31 cellular contexts compared by ENCODE assay signal in genomic region chr17:4672726-4673125, GRCh38. TPM values are rescaled to one million over a fixed set of nuclear protein-coding genes. Genes with fewer than 3 reads are reported as not detected.
"Had no signal": no experiment of that assay in that cellular context is flagged by ENCODE, and none has a peak within 500 bp of the region (broad histone marks: within the 10 kb centered on the region; RNA-seq: fewer than 3 reads in every experiment).

No MANE protein-coding gene starts in this region.

- H3K4me2 ChIP-seq: KMS-11 had no signal

- DNase-seq: activated CD4-positive, alpha-beta T cell treated with anti-CD3 and anti-CD28 coated beads for 1 hour; activated CD4-positive, alpha-beta T cell treated with anti-CD3 and anti-CD28 coated beads, Interleukin-2, amount 10 ng/mL, durations not matched to agents 7 days and 5 days; activated CD4-positive, alpha-beta T cell treated with anti-CD3 and anti-CD28 coated beads, Interleukin-2, amount 50 U/mL, for 48 hours; activated CD4-positive, CD25-positive, alpha-beta regulatory T cell; activated CD8-positive, alpha-beta T cell treated with anti-CD3 and anti-CD28 coated beads, Interleukin-2, amount 10 ng/mL, durations not matched to agents 7 days and 5 days; activated effector memory CD4-positive, alpha-beta T cell treated with Interleukin-2 at 50 U/mL for 16 hours; activated naive CD4-positive, alpha-beta T cell treated with anti-CD3 and anti-CD28 coated beads, Interleukin-2, amount 50 U/mL, for 16 hours; activated naive CD8-positive, alpha-beta T cell treated with anti-CD3 and anti-CD28 coated beads, Interleukin-2, amount 10 ng/mL, durations not matched to agents 7 days and 5 days; activated T-cell treated with anti-CD3 and anti-CD28 coated beads, Interleukin-2, amount 50 U/mL, for 4 hours; brain microvascular endothelial cell; central memory CD4-positive, alpha-beta T cell; NCI-H1092 treated with DMSO at 0.1 percent for 48 hours; NCI-H1417; NCI-H146; NCI-H187; NCI-H2081; NCI-H510A; NCI-H526; NCI-H748 treated with DMSO at 0.1 percent for 48 hours; NK-92 treated with Interleukin-12 subunit alpha and Interleukin-12 subunit beta, amount 100 ng/mL, for 24 hours; PC-3; Peyer's patch; RPMI8226; SJCRH30; T1000; WERI-Rb-1 had no signal

- H3K9me3 ChIP-seq: Peyer's patch, SJCRH30 had no signal

- H3K4me3 Mint-ChIP-seq: activated CD4-positive, alpha-beta T cell treated with anti-CD3 and anti-CD28 coated beads, Interleukin-2, amount 10 ng/mL, durations not matched to agents 7 days and 5 days; activated CD8-positive, alpha-beta T cell treated with anti-CD3 and anti-CD28 coated beads, Interleukin-2, amount 10 ng/mL, durations not matched to agents 7 days and 5 days; activated naive CD8-positive, alpha-beta T cell treated with anti-CD3 and anti-CD28 coated beads, Interleukin-2, amount 10 ng/mL, durations not matched to agents 7 days and 5 days; activated T-cell treated with anti-CD3 and anti-CD28 coated beads, Interleukin-2, amount 50 U/mL, for 4 hours had no signal

- H3K27ac ChIP-seq: brain microvascular endothelial cell, KMS-11, Peyer's patch, SJCRH30, SK-N-MC, WERI-Rb-1 had no signal

- ATAC-seq: activated CD8-positive, alpha-beta T cell treated with anti-CD3 and anti-CD28 coated beads, Interleukin-2, amount 10 ng/mL, durations not matched to agents 7 days and 5 days; activated T-cell treated with anti-CD3 and anti-CD28 coated beads, Interleukin-2, amount 50 U/mL, for 4 hours; PC-3 had no signal

- H3K9ac ChIP-seq: KMS-11 had no signal

- H3K4me1 ChIP-seq: Peyer's patch, SJCRH30 had no signal

- H3K27me3 Mint-ChIP-seq: activated CD4-positive, alpha-beta T cell treated with anti-CD3 and anti-CD28 coated beads, Interleukin-2, amount 10 ng/mL, durations not matched to agents 7 days and 5 days; activated naive CD8-positive, alpha-beta T cell treated with anti-CD3 and anti-CD28 coated beads, Interleukin-2, amount 10 ng/mL, durations not matched to agents 7 days and 5 days had no signal

- H3K27ac Mint-ChIP-seq: activated CD8-positive, alpha-beta T cell treated with anti-CD3 and anti-CD28 coated beads, Interleukin-2, amount 10 ng/mL, durations not matched to agents 7 days and 5 days; activated naive CD8-positive, alpha-beta T cell treated with anti-CD3 and anti-CD28 coated beads, Interleukin-2, amount 10 ng/mL, durations not matched to agents 7 days and 5 days had no signal

- H3K4me3 ChIP-seq: Peyer's patch, SJCRH30, SK-N-MC had no signal

- H3K27me3 ChIP-seq: brain microvascular endothelial cell, Peyer's patch, SJCRH30 had no signal

- H3K9me3 Mint-ChIP-seq: activated CD4-positive, alpha-beta T cell treated with anti-CD3 and anti-CD28 coated beads, Interleukin-2, amount 10 ng/mL, durations not matched to agents 7 days and 5 days; activated naive CD8-positive, alpha-beta T cell treated with anti-CD3 and anti-CD28 coated beads, Interleukin-2, amount 10 ng/mL, durations not matched to agents 7 days and 5 days; activated T-cell treated with anti-CD3 and anti-CD28 coated beads, Interleukin-2, amount 50 U/mL, for 4 hours had no signal

- H3K4me1 Mint-ChIP-seq: activated CD4-positive, alpha-beta T cell treated with anti-CD3 and anti-CD28 coated beads, Interleukin-2, amount 10 ng/mL, durations not matched to agents 7 days and 5 days; activated naive CD8-positive, alpha-beta T cell treated with anti-CD3 and anti-CD28 coated beads, Interleukin-2, amount 10 ng/mL, durations not matched to agents 7 days and 5 days had no signal

RNA-seq across cellular contexts. Expression of gene ALOX15, which starts 31.2 kb away (rescaled TPM):
- total RNA-seq: activated CD8-positive, alpha-beta T cell treated with anti-CD3 and anti-CD28 coated beads, Interleukin-2, amount 10 ng/mL, durations not matched to agents 7 days and 5 days; activated naive CD8-positive, alpha-beta T cell treated with anti-CD3 and anti-CD28 coated beads, Interleukin-2, amount 10 ng/mL, durations not matched to agents 7 days and 5 days; activated T-cell treated with anti-CD3 and anti-CD28 coated beads, Interleukin-2, amount 50 U/mL, for 4 hours; LHCN-M2; PC-3; Peyer's patch; T-helper 1 cell treated with Interleukin-12 subunit alpha and Interleukin-12 subunit beta and Interleukin-4 antibody, amounts not matched to agents 30 ng/mL and 1 ng/mL, for 36 hours; T-helper 2 cell treated with Interferon-gamma antibody and Interleukin-4, amounts not matched to agents 100 ng/mL and 5 ng/mL, for 36 hours had no signal
